In the genomic region with DNA sequence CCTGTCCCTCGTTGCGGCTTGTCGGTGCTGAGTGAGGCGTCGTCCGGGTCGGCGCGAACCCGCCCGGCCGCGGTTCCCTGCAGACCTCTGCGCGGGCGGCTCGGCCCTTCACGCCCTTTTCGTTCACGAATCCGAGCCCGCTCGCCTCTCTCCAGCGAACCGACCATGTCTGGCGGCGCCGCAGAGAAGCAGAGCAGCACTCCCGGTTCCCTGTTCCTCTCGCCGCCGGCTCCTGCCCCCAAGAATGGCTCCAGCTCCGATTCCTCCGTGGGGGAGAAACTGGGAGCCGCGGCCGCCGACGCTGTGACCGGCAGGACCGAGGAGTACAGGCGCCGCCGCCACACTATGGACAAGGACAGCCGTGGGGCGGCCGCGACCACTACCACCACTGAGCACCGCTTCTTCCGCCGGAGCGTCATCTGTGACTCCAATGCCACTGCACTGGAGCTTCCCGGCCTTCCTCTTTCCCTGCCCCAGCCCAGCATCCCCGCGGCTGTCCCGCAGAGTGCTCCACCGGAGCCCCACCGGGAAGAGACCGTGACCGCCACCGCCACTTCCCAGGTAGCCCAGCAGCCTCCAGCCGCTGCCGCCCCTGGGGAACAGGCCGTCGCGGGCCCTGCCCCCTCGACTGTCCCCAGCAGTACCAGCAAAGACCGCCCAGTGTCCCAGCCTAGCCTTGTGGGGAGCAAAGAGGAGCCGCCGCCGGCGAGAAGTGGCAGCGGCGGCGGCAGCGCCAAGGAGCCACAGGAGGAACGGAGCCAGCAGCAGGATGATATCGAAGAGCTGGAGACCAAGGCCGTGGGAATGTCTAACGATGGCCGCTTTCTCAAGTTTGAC, we compare ENCODE assay signal across 1 cellular context.
TF ChIP-seq lines count a peak whose summit lies in the region.

No MANE protein-coding gene starts in this region.

TF ChIP-seq in GM23338, 12 proteins besides CTCF, POLR2A, EP300 and RAD21 (continued from another document):
- TF ChIP-seq, protein P1, sequence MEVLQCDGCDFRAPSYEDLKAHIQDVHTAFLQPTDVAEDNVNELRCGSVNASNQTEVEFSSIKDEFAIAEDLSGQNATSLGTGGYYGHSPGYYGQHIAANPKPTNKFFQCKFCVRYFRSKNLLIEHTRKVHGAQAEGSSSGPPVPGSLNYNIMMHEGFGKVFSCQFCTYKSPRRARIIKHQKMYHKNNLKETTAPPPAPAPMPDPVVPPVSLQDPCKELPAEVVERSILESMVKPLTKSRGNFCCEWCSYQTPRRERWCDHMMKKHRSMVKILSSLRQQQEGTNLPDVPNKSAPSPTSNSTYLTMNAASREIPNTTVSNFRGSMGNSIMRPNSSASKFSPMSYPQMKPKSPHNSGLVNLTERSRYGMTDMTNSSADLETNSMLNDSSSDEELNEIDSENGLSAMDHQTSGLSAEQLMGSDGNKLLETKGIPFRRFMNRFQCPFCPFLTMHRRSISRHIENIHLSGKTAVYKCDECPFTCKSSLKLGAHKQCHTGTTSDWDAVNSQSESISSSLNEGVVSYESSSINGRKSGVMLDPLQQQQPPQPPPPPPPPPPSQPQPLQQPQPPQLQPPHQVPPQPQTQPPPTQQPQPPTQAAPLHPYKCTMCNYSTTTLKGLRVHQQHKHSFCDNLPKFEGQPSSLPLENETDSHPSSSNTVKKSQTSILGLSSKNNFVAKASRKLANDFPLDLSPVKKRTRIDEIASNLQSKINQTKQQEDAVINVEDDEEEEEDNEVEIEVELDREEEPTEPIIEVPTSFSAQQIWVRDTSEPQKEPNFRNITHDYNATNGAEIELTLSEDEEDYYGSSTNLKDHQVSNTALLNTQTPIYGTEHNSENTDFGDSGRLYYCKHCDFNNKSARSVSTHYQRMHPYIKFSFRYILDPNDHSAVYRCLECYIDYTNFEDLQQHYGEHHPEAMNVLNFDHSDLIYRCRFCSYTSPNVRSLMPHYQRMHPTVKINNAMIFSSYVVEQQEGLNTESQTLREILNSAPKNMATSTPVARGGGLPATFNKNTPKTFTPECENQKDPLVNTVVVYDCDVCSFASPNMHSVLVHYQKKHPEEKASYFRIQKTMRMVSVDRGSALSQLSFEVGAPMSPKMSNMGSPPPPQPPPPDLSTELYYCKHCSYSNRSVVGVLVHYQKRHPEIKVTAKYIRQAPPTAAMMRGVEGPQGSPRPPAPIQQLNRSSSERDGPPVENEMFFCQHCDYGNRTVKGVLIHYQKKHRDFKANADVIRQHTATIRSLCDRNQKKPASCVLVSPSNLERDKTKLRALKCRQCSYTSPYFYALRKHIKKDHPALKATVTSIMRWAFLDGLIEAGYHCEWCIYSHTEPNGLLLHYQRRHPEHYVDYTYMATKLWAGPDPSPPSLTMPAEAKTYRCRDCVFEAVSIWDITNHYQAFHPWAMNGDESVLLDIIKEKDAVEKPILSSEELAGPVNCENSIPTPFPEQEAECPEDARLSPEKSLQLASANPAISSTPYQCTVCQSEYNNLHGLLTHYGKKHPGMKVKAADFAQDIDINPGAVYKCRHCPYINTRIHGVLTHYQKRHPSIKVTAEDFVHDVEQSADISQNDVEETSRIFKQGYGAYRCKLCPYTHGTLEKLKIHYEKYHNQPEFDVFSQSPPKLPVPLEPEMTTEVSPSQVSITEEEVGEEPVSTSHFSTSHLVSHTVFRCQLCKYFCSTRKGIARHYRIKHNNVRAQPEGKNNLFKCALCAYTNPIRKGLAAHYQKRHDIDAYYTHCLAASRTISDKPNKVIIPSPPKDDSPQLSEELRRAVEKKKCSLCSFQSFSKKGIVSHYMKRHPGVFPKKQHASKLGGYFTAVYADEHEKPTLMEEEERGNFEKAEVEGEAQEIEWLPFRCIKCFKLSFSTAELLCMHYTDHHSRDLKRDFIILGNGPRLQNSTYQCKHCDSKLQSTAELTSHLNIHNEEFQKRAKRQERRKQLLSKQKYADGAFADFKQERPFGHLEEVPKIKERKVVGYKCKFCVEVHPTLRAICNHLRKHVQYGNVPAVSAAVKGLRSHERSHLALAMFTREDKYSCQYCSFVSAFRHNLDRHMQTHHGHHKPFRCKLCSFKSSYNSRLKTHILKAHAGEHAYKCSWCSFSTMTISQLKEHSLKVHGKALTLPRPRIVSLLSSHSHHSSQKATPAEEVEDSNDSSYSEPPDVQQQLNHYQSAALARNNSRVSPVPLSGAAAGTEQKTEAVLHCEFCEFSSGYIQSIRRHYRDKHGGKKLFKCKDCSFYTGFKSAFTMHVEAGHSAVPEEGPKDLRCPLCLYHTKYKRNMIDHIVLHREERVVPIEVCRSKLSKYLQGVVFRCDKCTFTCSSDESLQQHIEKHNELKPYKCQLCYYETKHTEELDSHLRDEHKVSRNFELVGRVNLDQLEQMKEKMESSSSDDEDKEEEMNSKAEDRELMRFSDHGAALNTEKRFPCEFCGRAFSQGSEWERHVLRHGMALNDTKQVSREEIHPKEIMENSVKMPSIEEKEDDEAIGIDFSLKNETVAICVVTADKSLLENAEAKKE (CRISPR knock-in tag; IDR thresholded peaks at IDR 0.05): no peak
- no peak for TF ChIP-seq CREB1 (CRISPR knock-in tag; IDR thresholded peaks at IDR 0.05; ENCODE audit: low read depth)
- no peak for TF ChIP-seq STAT1 (IDR thresholded peaks at IDR 0.05; ENCODE audit: unreplicated experiment)
- TF ChIP-seq ZNF331 (CRISPR knock-in tag; IDR thresholded peaks at IDR 0.05; ENCODE audit: low read depth): no peak
- TF ChIP-seq POLR2AphosphoS5 (IDR thresholded peaks at IDR 0.05; ENCODE audit: low read depth): no peak
- no peak for TF ChIP-seq EZH2phosphoT487 (IDR thresholded peaks at IDR 0.05; ENCODE audit: unreplicated experiment)
- no peak for TF ChIP-seq EZH2 (IDR thresholded peaks at IDR 0.05; ENCODE audit: low read depth, unreplicated experiment)
- no peak for TF ChIP-seq REST (IDR thresholded peaks at IDR 0.05; ENCODE audit: unreplicated experiment)
- no peak for TF ChIP-seq JUNB (IDR thresholded peaks at IDR 0.05; ENCODE audit: unreplicated experiment)
- TF ChIP-seq ZNF114 (CRISPR knock-in tag; IDR thresholded peaks at IDR 0.05): no peak
